In genomic region chr5:7634837-7635236, GRCh38 we compare ENCODE assay signal across 8 cellular contexts.
"Had no signal": no experiment of that assay in that cellular context is flagged by ENCODE, and none has a peak within 500 bp of the region (broad histone marks: within the 10 kb centered on the region; RNA-seq: fewer than 3 reads in every experiment).

No MANE protein-coding gene starts in this region.

- H3K36me3 ChIP-seq: HAP-1 had no signal

- H2AFZ ChIP-seq: GM23248 had no signal

- H3K27ac Mint-ChIP-seq: HFFc6 had no signal

- H3K9ac ChIP-seq: GM23248 had no signal

- H3K4me1 ChIP-seq: HAP-1 had no signal

- ATAC-seq: HCT116 had no signal

- H3K27ac ChIP-seq: GM23248 had no signal

- H3K9me3 Mint-ChIP-seq: H9 had no signal

- DNase-seq: GM23248, GOT3, H7, H9, HCEC 1CT, HFFc6 had no signal

- H3K9me3 ChIP-seq: HAP-1 had no signal

- H3K4me3 Mint-ChIP-seq: H9, HFFc6 had no signal

- H3K4me3 ChIP-seq: GM23248, HAP-1 had no signal
